Comparison of ENCODE assay signal across 8 cellular contexts in genomic region chr15:66603301-66604179, GRCh38. TPM values are rescaled to one million over a fixed set of nuclear protein-coding genes. Genes with fewer than 3 reads are reported as not detected.
DNase-seq lines count a peak whose midpoint lies in the region; ATAC-seq, FAIRE-seq and TF ChIP-seq lines count a peak whose summit lies in the region.
"Had no signal": no experiment of that assay in that cellular context is flagged by ENCODE, and none has a peak within 500 bp of the region (broad histone marks: within the 10 kb centered on the region; RNA-seq: fewer than 3 reads in every experiment).

No MANE protein-coding gene starts in this region.

- H3K4me3 ChIP-seq in bronchial epithelial cell (ENCODE audit: low read depth, low read length) = no peak overlapping the region

- no peaks in the 10 kb centered on the region for H3K9me3 Mint-ChIP-seq in WTC11

- H3K36me3 Mint-ChIP-seq in WTC11 = no peaks in the 10 kb centered on the region

- H3K4me3 Mint-ChIP-seq in WTC11 = no peak overlapping the region

- TF ChIP-seq CTCF in GM12873 (IDR thresholded peaks at IDR 0.05; ENCODE audit: insufficient read depth, low read depth, low read length, missing control alignments) = peak; percentile 89
- TF ChIP-seq CTCF in WTC11 (IDR thresholded peaks at IDR 0.05) = peak; percentile 95
- TF ChIP-seq CTCF in bronchial epithelial cell (IDR thresholded peaks at IDR 0.05; ENCODE audit: insufficient read depth, low read length, severe bottlenecking) = peak; percentile 89

- ATAC-seq in WTC11 (peak; percentile 95), HG03095 (IDR thresholded peaks at IDR 0.05; ENCODE audit: unreplicated experiment) (no peak)

- H3K36me3 ChIP-seq in bronchial epithelial cell (ENCODE audit: control insufficient read depth, insufficient read depth, low read length) = no peaks in the 10 kb centered on the region

- no peak overlapping the region; the same call in 1 of the 2 replicates for H3K27ac Mint-ChIP-seq in WTC11

- no peaks in the 10 kb centered on the region for H3K4me1 Mint-ChIP-seq in WTC11

- peak; percentile 56 for DNase-seq in NCI-H1105 (lab: John Stamatoyannopoulos, UW)
- peak; percentile 82 for DNase-seq in WTC11 (ENCODE audit: low spot score)
- peak; percentile 27 for DNase-seq in bronchial epithelial cell (ENCODE audit: low read depth)
- peak; percentile 90 for DNase-seq in left kidney (ENCODE audit: low read depth, low spot score)
- DNase-seq in stimulated activated CD8-positive, alpha-beta memory T cell treated with anti-CD3 and anti-CD28 coated beads, Interleukin-12 subunit alpha, Interleukin-12 subunit beta, amount 100 ng/mL, for 1 hour (ENCODE audit: low read depth) = peak; percentile 40

- no peaks in the 10 kb centered on the region for H3K27me3 Mint-ChIP-seq in WTC11 (ENCODE audit: low read depth)

- H3K27me3 ChIP-seq in bronchial epithelial cell (ENCODE audit: control insufficient read depth, insufficient read depth, low read length) = no peaks in the 10 kb centered on the region

- POLR2A ChIA-PET in WTC11 (lab: Charles Lee) = no interaction called here

- FAIRE-seq in bronchial epithelial cell (lab: Jason Lieb, UNC) = no peak
- FAIRE-seq: frontal cortex had no signal

- CTCF ChIA-PET in WTC11 (lab: Charles Lee) = interaction anchor here (0.7 to 2.4 kb wide), 9 partner anchors 15 to 343 kb away, joined by 3 to 10 read pairs (median 5); no protein-coding TSS in a partner anchor

TF ChIP-seq in WTC11, 78 proteins besides CTCF, POLR2A, EP300 and RAD21:
- TF ChIP-seq, protein P1, sequence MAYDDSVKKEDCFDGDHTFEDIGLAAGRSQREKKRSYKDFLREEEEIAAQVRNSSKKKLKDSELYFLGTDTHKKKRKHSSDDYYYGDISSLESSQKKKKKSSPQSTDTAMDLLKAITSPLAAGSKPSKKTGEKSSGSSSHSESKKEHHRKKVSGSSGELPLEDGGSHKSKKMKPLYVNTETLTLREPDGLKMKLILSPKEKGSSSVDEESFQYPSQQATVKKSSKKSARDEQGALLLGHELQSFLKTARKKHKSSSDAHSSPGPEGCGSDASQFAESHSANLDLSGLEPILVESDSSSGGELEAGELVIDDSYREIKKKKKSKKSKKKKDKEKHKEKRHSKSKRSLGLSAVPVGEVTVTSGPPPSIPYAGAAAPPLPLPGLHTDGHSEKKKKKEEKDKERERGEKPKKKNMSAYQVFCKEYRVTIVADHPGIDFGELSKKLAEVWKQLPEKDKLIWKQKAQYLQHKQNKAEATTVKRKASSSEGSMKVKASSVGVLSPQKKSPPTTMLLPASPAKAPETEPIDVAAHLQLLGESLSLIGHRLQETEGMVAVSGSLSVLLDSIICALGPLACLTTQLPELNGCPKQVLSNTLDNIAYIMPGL (CRISPR knock-in tag; IDR thresholded peaks at IDR 0.05) = 0 out of 2 replicates have a peak, but pooled peaks have one; percentile 36
- TF ChIP-seq FOXK1 (CRISPR knock-in tag; IDR thresholded peaks at IDR 0.05) (no peak), ZNF423 (CRISPR knock-in tag; IDR thresholded peaks at IDR 0.05) (peak; percentile 15; the same call in 1 of the 2 replicates)

RNA-seq across cellular contexts. Expression of gene LCTL, which starts 37.7 kb away (rescaled TPM):
- total RNA-seq in WTC11 (2021) = 2.2 to 3.2 TPM (median 3.0 TPM) in 3 replicates
- total RNA-seq in bronchial epithelial cell = 0.26 TPM in 1 of 2 replicates, not detected in the other

Comparison
In these comparisons a context has a peak if more than half of its experiments do, and no peak if none do; other contexts are left out.
1. DNase-seq: peak in every context shown above with its lines; median percentile 90 in left kidney; 82 in WTC11; 56 in NCI-H1105; 40 in stimulated activated CD8-positive, alpha-beta memory T cell treated with anti-CD3 and anti-CD28 coated beads, Interleukin-12 subunit alpha, Interleukin-12 subunit beta, amount 100 ng/mL, for 1 hour; 27 in bronchial epithelial cell.